Comparison of ENCODE assay signal across 12 cellular contexts in genomic region chr13:83878691-83879410, GRCh38. TPM values are rescaled to one million over a fixed set of nuclear protein-coding genes. Genes with fewer than 3 reads are reported as not detected.
DNase-seq lines count a peak whose midpoint lies in the region; ATAC-seq and TF ChIP-seq lines count a peak whose summit lies in the region.
"Had no signal": no experiment of that assay in that cellular context is flagged by ENCODE, and none has a peak within 500 bp of the region (broad histone marks: within the 10 kb centered on the region; RNA-seq: fewer than 3 reads in every experiment).

No MANE protein-coding gene starts in this region.

- no peaks in the 10 kb centered on the region for H3K9me1 ChIP-seq in IMR-90 (ENCODE audit: insufficient read depth, low read length)

- CTCF ChIA-PET in A673 (lab: Charles Lee), result no interaction called here
- CTCF ChIA-PET in IMR-90 (lab: Yijun Ruan, JAX), result no interaction called here

- TF ChIP-seq POLR2A in IMR-90 (IDR thresholded peaks at IDR 0.05; ENCODE audit: low read depth, low read length), result no peak

- H4K91ac ChIP-seq in IMR-90 (ENCODE audit: insufficient read depth, low read depth, low read length), result no peak overlapping the region

- no peak overlapping the region for H4K8ac ChIP-seq in IMR-90 (ENCODE audit: low read depth in 2 of 2, low read length in 2 of 2)

- in situ Hi-C loops in IMR-90 (cut with MboI; ENCODE audit: low sequenced_read_pairs), result no loop called here
- in situ Hi-C loops in KBM-7 (cut with MboI; ENCODE audit: low pct_unique_long_range_greater_than_20kb, low sequenced_read_pairs), result no loop called here

- no peaks in the 10 kb centered on the region for H3K79me1 ChIP-seq in IMR-90 (ENCODE audit: low read depth in 1 of 2, low read length in 2 of 2)

- peaks cover 57% of the 10 kb centered on the region for H3K27me3 Mint-ChIP-seq in neural crest cell (ENCODE audit: low read depth)

- no peak for DNase-seq in A673 (ENCODE audit: low spot score)
- DNase-seq in IMR-90, result no peak
- DNase-seq in epithelial cell of esophagus (ENCODE audit: low read depth), result no peak
- peak; percentile 25 for DNase-seq in neural crest cell (ENCODE audit: low read depth, low spot score)
- no peak for DNase-seq in effector CD8-positive, alpha-beta T cell (lab: John Stamatoyannopoulos, UW)
- DNase-seq in KBM-7, result no peak
- no peak for DNase-seq in T1000 (lab: John Stamatoyannopoulos, UW)
- DNase-seq: stimulated activated CD4-positive, alpha-beta T cell treated with anti-CD3 and anti-CD28 coated beads, Interleukin-4, amount 100 ng/mL, for 24 hours had no signal

- H3K23ac ChIP-seq in IMR-90 (ENCODE audit: low read depth, low read length), result no peak overlapping the region

- H2BK20ac ChIP-seq in IMR-90 (ENCODE audit: low read depth, low read length), result no peak overlapping the region

- peaks cover 3% of the 10 kb centered on the region for H3K9me3 Mint-ChIP-seq in neural crest cell

- H3K36me3 Mint-ChIP-seq in neural crest cell (ENCODE audit: low read depth), result peaks cover 3% of the 10 kb centered on the region

- peak overlapping the region; percentile 81 for H2AFZ ChIP-seq in IMR-90 (replicated peaks; ENCODE audit: low read length, poor library complexity)

- no CpG with 5 or more reads among the region's 30 CpGs for WGBS in IMR-90 (ENCODE audit: extremely low coverage in 2 of 2, insufficient read length in 1 of 2), 2 experiments

- no peak overlapping the region for H3K56ac ChIP-seq in IMR-90 (ENCODE audit: extremely low read depth, insufficient read depth, low read length)

- POLR2A ChIA-PET in A673 (lab: Charles Lee; ENCODE audit: low non-redundant PET), result no interaction called here
- POLR2A ChIA-PET in IMR-90 (lab: Charles Lee; ENCODE audit: unreplicated experiment), result no interaction called here

- BruUV-seq in A673 (replicated peaks; lab: Mats Ljungman, UMichigan) (no TSS peak), IMR-90 (replicated peaks; lab: Mats Ljungman, UMichigan) (no TSS peak)

- intact Hi-C loops in A673 (cut with micrococcal nuclease; ENCODE audit: unreplicated experiment), result no loop called here
- intact Hi-C loops in IMR-90 (cut with micrococcal nuclease), result no loop called here

- no peak overlapping the region for H2BK5ac ChIP-seq in IMR-90 (ENCODE audit: low read depth, low read length, poor library complexity, severe bottlenecking)

- H2BK15ac ChIP-seq in IMR-90 (ENCODE audit: low read depth, low read length), result no peak overlapping the region

- H3K36me3 ChIP-seq in A673 (ENCODE audit: insufficient read depth, low read length, poor library complexity, severe bottlenecking), result no peaks in the 10 kb centered on the region
- no peaks in the 10 kb centered on the region for H3K36me3 ChIP-seq in IMR-90 (ENCODE audit: control insufficient read depth, insufficient read depth, low read length)
- H3K36me3 ChIP-seq: BLaER1 treated with 17β-estradiol and CSF1 and Interleukin-3, amounts not matched to agents 10 nM and 100 nM had no signal

- peaks cover 43% of the 10 kb centered on the region for H3K4me1 Mint-ChIP-seq in neural crest cell

- no peak overlapping the region for H3K27ac Mint-ChIP-seq in neural crest cell (ENCODE audit: unreplicated experiment)

- H3K27ac ChIP-seq in A673 (ENCODE audit: low read depth, low read length, poor library complexity, severe bottlenecking) (no peak overlapping the region), IMR-90 (ENCODE audit: insufficient read depth, low read length) (no peak overlapping the region)
- H3K27ac ChIP-seq: BLaER1 treated with 17β-estradiol and CSF1 and Interleukin-3, amounts not matched to agents 10 nM and 100 nM had no signal

- H2AK9ac ChIP-seq in IMR-90 (replicated peaks; ENCODE audit: low read depth, low read length, poor library complexity), result no peak overlapping the region

- H3K18ac ChIP-seq in IMR-90 (ENCODE audit: low read depth, low read length), result no peak overlapping the region

- H3K9me3 ChIP-seq in A673 (ENCODE audit: low read depth, low read length, poor library complexity, severe bottlenecking), result no peaks in the 10 kb centered on the region
- H3K9me3 ChIP-seq in IMR-90 (ENCODE audit: control insufficient read depth, insufficient read depth, low read length), result peaks cover 6% of the 10 kb centered on the region

- H3K27me3 ChIP-seq in A673 (replicated peaks; ENCODE audit: insufficient read depth, low read depth, low read length, poor library complexity), result peaks cover 15% of the 10 kb centered on the region
- peaks cover 17% of the 10 kb centered on the region for H3K27me3 ChIP-seq in IMR-90 (ENCODE audit: control insufficient read depth, insufficient read depth, low read length)
- H3K27me3 ChIP-seq: BLaER1 treated with 17β-estradiol and CSF1 and Interleukin-3, amounts not matched to agents 10 nM and 100 nM had no signal

- ATAC-seq in IMR-90 (ENCODE audit: low read depth) (no peak), GM21515 (IDR thresholded peaks at IDR 0.05; ENCODE audit: unreplicated experiment) (no peak)
- ATAC-seq: K562 had no signal

- H3K4me1 ChIP-seq in A673 (ENCODE audit: insufficient read depth, low read length, poor library complexity, severe bottlenecking) (peaks cover 7% of the 10 kb centered on the region), IMR-90 (ENCODE audit: control insufficient read depth, insufficient read depth, low read length) (no peaks in the 10 kb centered on the region)
- H3K4me1 ChIP-seq: BLaER1 treated with 17β-estradiol and CSF1 and Interleukin-3, amounts not matched to agents 10 nM and 100 nM had no signal

- peak overlapping the region; percentile 30 for H3K4me3 ChIP-seq in A673 (ENCODE audit: low read depth, low read length, poor library complexity, severe bottlenecking)
- peak overlapping the region; percentile 41 for H3K4me3 ChIP-seq in IMR-90 (ENCODE audit: insufficient read depth, low read depth, low read length)
- peak overlapping the region; percentile 40 for H3K4me3 ChIP-seq in epithelial cell of esophagus (ENCODE audit: low read length)
- H3K4me3 ChIP-seq: BLaER1 treated with 17β-estradiol and CSF1 and Interleukin-3, amounts not matched to agents 10 nM and 100 nM; K562 had no signal

- dilution Hi-C loops in IMR-90 (cut with HindIII; ENCODE audit: low sequenced_read_pairs, unreplicated experiment), result no loop called here

- no peak overlapping the region for H2BK120ac ChIP-seq in IMR-90 (ENCODE audit: low read depth, low read length)

- no peak overlapping the region for H3K4ac ChIP-seq in IMR-90 (ENCODE audit: low read depth, low read length)

- H3K9ac ChIP-seq in IMR-90 (ENCODE audit: low read depth, low read length), result no peak overlapping the region
- H3K9ac ChIP-seq: BLaER1 treated with 17β-estradiol and CSF1 and Interleukin-3, amounts not matched to agents 10 nM and 100 nM had no signal

- peak overlapping the region; percentile 78; the same call in 1 of the 2 replicates for H3K4me2 ChIP-seq in IMR-90 (ENCODE audit: low read depth, low read length)
- H3K4me2 ChIP-seq: BLaER1 treated with 17β-estradiol and CSF1 and Interleukin-3, amounts not matched to agents 10 nM and 100 nM had no signal

- no peak for TF ChIP-seq RAD21 in IMR-90 (IDR thresholded peaks at IDR 0.05; ENCODE audit: low read length)

- peak overlapping the region; percentile 88 for H3K4me3 Mint-ChIP-seq in neural crest cell

- H2AK5ac ChIP-seq in IMR-90 (ENCODE audit: low read depth, low read length), result no peak overlapping the region

- no peak overlapping the region for H4K5ac ChIP-seq in IMR-90 (ENCODE audit: low read depth, low read length)

- H4K20me1 ChIP-seq in IMR-90 (ENCODE audit: insufficient read depth, low read length), result no peaks in the 10 kb centered on the region
- H4K20me1 ChIP-seq: BLaER1 treated with 17β-estradiol and CSF1 and Interleukin-3, amounts not matched to agents 10 nM and 100 nM had no signal

- H3K14ac ChIP-seq in IMR-90 (replicated peaks; ENCODE audit: low read depth, low read length), result no peak overlapping the region

- TF ChIP-seq CTCF in A673 (conservative IDR thresholded peaks at IDR 0.05; ENCODE audit: low read depth, low read length) (no peak), IMR-90 (conservative IDR thresholded peaks at IDR 0.05; ENCODE audit: low read depth, low read length) (no peak), epithelial cell of esophagus (IDR thresholded peaks at IDR 0.05; ENCODE audit: insufficient read depth, low read depth, low read length, missing control alignments) (no peak), neural crest cell (conservative IDR thresholded peaks at IDR 0.05) (no peak)

TF ChIP-seq in IMR-90, 13 proteins besides CTCF, POLR2A, EP300 and RAD21:
- TF ChIP-seq RFX5 (IDR thresholded peaks at IDR 0.05; ENCODE audit: low read depth, low read length) (no peak), MAFK (IDR thresholded peaks at IDR 0.05; ENCODE audit: low read depth, low read length) (no peak), BHLHE40 (IDR thresholded peaks at IDR 0.05; ENCODE audit: low read depth, low read length) (no peak), CEBPB (IDR thresholded peaks at IDR 0.05; ENCODE audit: low read depth, low read length) (no peak), MAZ (IDR thresholded peaks at IDR 0.05; ENCODE audit: borderline replicate concordance, low read depth, low read length) (no peak)

RNA-seq across cellular contexts. Expression of gene SLITRK1, which starts 3.4 kb away (rescaled TPM):
- 0.49 and 0.57 TPM in 2 replicates for total RNA-seq in A673 (2021)
- under 0.01 TPM in 2 replicates for total RNA-seq in IMR-90 (2012; rRNA removed)
- polyA plus RNA-seq in IMR-90 (2012; rRNA removed), result 0.04 and 0.07 TPM in 2 replicates
- polyA plus RNA-seq in IMR-90 (2012; cell fraction: cytosol; rRNA removed), result 0.02 TPM in 1 of 2 replicates, not detected in the other
- 0.03 and 0.06 TPM in 2 replicates for polyA plus RNA-seq in IMR-90 (2012; cell fraction: nucleus; rRNA removed; ENCODE audit: low replicate concordance)
- 1.6 TPM in 2 replicates for total RNA-seq in neural crest cell
- total RNA-seq: K562, mesenteric fat pad had no signal
- polyA plus RNA-seq: K562 had no signal
